ENCODE assay signal across 16 cellular contexts in genomic region chr5:164296603-164297080, GRCh38.
DNase-seq lines count a peak whose midpoint lies in the region; ATAC-seq and TF ChIP-seq lines count a peak whose summit lies in the region.
"Had no signal": no experiment of that assay in that cellular context is flagged by ENCODE, and none has a peak within 500 bp of the region (broad histone marks: within the 10 kb centered on the region; RNA-seq: fewer than 3 reads in every experiment).

No MANE protein-coding gene starts in this region.

- H3K4me3 ChIP-seq in neural progenitor cell = no peak overlapping the region

- H2AFZ ChIP-seq in neural progenitor cell (replicated peaks) = no peak overlapping the region

- TF ChIP-seq CTCF in WTC11 (IDR thresholded peaks at IDR 0.05) = no peak
- TF ChIP-seq CTCF in glutamatergic neuron (IDR thresholded peaks at IDR 0.05; ENCODE audit: partially characterized antibody, unreplicated experiment) = no peak
- TF ChIP-seq CTCF in neural progenitor cell (IDR thresholded peaks at IDR 0.05) = no peak

- no peak overlapping the region for H3K9ac ChIP-seq in neural progenitor cell

- peak; percentile 7 for DNase-seq in HCEC 1CT
- DNase-seq in WTC11 (ENCODE audit: low spot score) = peak; percentile 73
- peak; percentile 21 for DNase-seq in glutamatergic neuron
- DNase-seq in neural progenitor cell (ENCODE audit: low spot score) = peak; percentile 95
- no peak for DNase-seq in activated naive CD4-positive, alpha-beta T cell treated with anti-CD3 and anti-CD28 coated beads, Interleukin-2, amount 50 U/mL, for 16 hours
- DNase-seq in stimulated activated CD4-positive, alpha-beta T cell treated with anti-CD3 and anti-CD28 coated beads, Interleukin-4, amount 100 ng/mL, for 24 hours = no peak
- DNase-seq in activated CD4-positive, CD25-positive, alpha-beta regulatory T cell (lab: John Stamatoyannopoulos, UW) = no peak
- no peak for DNase-seq in NCI-H1694 (lab: John Stamatoyannopoulos, UW)
- DNase-seq: activated effector memory CD4-positive, alpha-beta T cell treated with anti-CD3 and anti-CD28 coated beads, Interleukin-2, amount 50 U/mL, for 16 hours; CD4-positive, CD25-positive, alpha-beta regulatory T cell; effector memory CD8-positive, alpha-beta T cell; left colon; NCI-H1694 treated with DMSO at 0.1 percent for 48 hours; RPMI8226; small intestine had no signal

- no peaks in the 10 kb centered on the region for H3K79me2 ChIP-seq in neural progenitor cell (ENCODE audit: low read depth)

- peaks cover 8% of the 10 kb centered on the region for H3K4me1 ChIP-seq in neural progenitor cell

- H3K36me3 ChIP-seq in neural progenitor cell = no peaks in the 10 kb centered on the region

- H3K4me2 ChIP-seq in neural progenitor cell = peak overlapping the region; percentile 43

- H3F3A ChIP-seq in neural progenitor cell (ENCODE audit: low read depth) = no peaks in the 10 kb centered on the region

- CTCF ChIA-PET in WTC11 (lab: Charles Lee) = interaction anchor here (1.1 kb wide), 1 partner anchor 41 kb away, joined by 3 read pairs; no protein-coding TSS in a partner anchor

- H3K27me3 ChIP-seq in neural progenitor cell = peaks cover 71% of the 10 kb centered on the region

- H4K20me1 ChIP-seq in neural progenitor cell (ENCODE audit: low read depth) = peaks cover 22% of the 10 kb centered on the region

- no peak overlapping the region for H3K27ac ChIP-seq in neural progenitor cell

- peak; percentile 98 for ATAC-seq in WTC11
- ATAC-seq: activated CD4-positive, CD25-positive, alpha-beta regulatory T cell treated with anti-CD3 and anti-CD28 coated beads, Interleukin-2, amount 50 U/mL, for 24 hours; effector memory CD8-positive, alpha-beta T cell; left colon had no signal

- H3K4me1 Mint-ChIP-seq in WTC11 = peaks cover 20% of the 10 kb centered on the region
- peaks cover 7% of the 10 kb centered on the region for H3K4me1 Mint-ChIP-seq in glutamatergic neuron (ENCODE audit: low read depth, unreplicated experiment)
- H3K4me1 Mint-ChIP-seq in neural progenitor cell = peaks cover 30% of the 10 kb centered on the region
- H3K4me1 Mint-ChIP-seq: CD4-positive, CD25-positive, alpha-beta regulatory T cell had no signal

- H3K27ac Mint-ChIP-seq in WTC11 (peak overlapping the region; percentile 85; the same call in 1 of the 2 replicates), glutamatergic neuron (ENCODE audit: unreplicated experiment) (peak overlapping the region; percentile 79), neural progenitor cell (peak overlapping the region; percentile 95)
- H3K27ac Mint-ChIP-seq: CD4-positive, CD25-positive, alpha-beta regulatory T cell; effector memory CD8-positive, alpha-beta T cell had no signal

- peaks cover 8% of the 10 kb centered on the region for H3K9me3 Mint-ChIP-seq in WTC11
- H3K9me3 Mint-ChIP-seq in glutamatergic neuron (ENCODE audit: unreplicated experiment) = no peaks in the 10 kb centered on the region
- H3K9me3 Mint-ChIP-seq in neural progenitor cell = peaks cover 7% of the 10 kb centered on the region

- H3K36me3 Mint-ChIP-seq in WTC11 = no peaks in the 10 kb centered on the region
- no peaks in the 10 kb centered on the region for H3K36me3 Mint-ChIP-seq in glutamatergic neuron (ENCODE audit: unreplicated experiment)
- H3K36me3 Mint-ChIP-seq in neural progenitor cell = no peaks in the 10 kb centered on the region
- H3K36me3 Mint-ChIP-seq: CD4-positive, CD25-positive, alpha-beta regulatory T cell had no signal

- no peaks in the 10 kb centered on the region for H3K9me3 ChIP-seq in neural progenitor cell (ENCODE audit: low read depth)

- H3K4me3 Mint-ChIP-seq in WTC11 (peak overlapping the region; percentile 64), glutamatergic neuron (ENCODE audit: unreplicated experiment) (peak overlapping the region; percentile 83), neural progenitor cell (peak overlapping the region; percentile 85)
- H3K4me3 Mint-ChIP-seq: CD4-positive, CD25-positive, alpha-beta regulatory T cell; effector memory CD8-positive, alpha-beta T cell had no signal

- POLR2A ChIA-PET in WTC11 (lab: Charles Lee) = interaction anchor here (0.5 kb wide), 1 partner anchor 759 kb away, joined by 5 read pairs; no protein-coding TSS in a partner anchor

- no peaks in the 10 kb centered on the region for H3K27me3 Mint-ChIP-seq in WTC11 (ENCODE audit: low read depth)
- H3K27me3 Mint-ChIP-seq in glutamatergic neuron (ENCODE audit: unreplicated experiment) = peaks cover 2% of the 10 kb centered on the region
- peaks cover 7% of the 10 kb centered on the region for H3K27me3 Mint-ChIP-seq in neural progenitor cell (ENCODE audit: insufficient read depth, low read depth)
- H3K27me3 Mint-ChIP-seq: CD4-positive, CD25-positive, alpha-beta regulatory T cell; effector memory CD8-positive, alpha-beta T cell had no signal

TF ChIP-seq in WTC11, 78 proteins besides CTCF, POLR2A, EP300 and RAD21:
- TF ChIP-seq TEAD1 (CRISPR knock-in tag; IDR thresholded peaks at IDR 0.05) (0 out of 2 replicates have a peak, but pooled peaks have one; percentile 49), CREM (CRISPR knock-in tag; IDR thresholded peaks at IDR 0.05) (no peak), ZNF416 (CRISPR knock-in tag; IDR thresholded peaks at IDR 0.05) (no peak), ETV6 (CRISPR knock-in tag; IDR thresholded peaks at IDR 0.05) (peak; percentile 43; the same call in 1 of the 2 replicates), FOXK1 (CRISPR knock-in tag; IDR thresholded peaks at IDR 0.05) (peak; percentile 35; the same call in 1 of the 2 replicates)

Comparison
In these comparisons a context has a peak if more than half of its experiments do, and no peak if none do; other contexts are left out.
1. DNase-seq: peak in HCEC 1CT (single experiment), WTC11 (single experiment), glutamatergic neuron (single experiment) and neural progenitor cell (single experiment); none in activated naive CD4-positive, alpha-beta T cell treated with anti-CD3 and anti-CD28 coated beads, Interleukin-2, amount 50 U/mL, for 16 hours (single experiment), stimulated activated CD4-positive, alpha-beta T cell treated with anti-CD3 and anti-CD28 coated beads, Interleukin-4, amount 100 ng/mL, for 24 hours (single experiment), activated CD4-positive, CD25-positive, alpha-beta regulatory T cell (0 of 4) and NCI-H1694 (single experiment).
2. Peak in every context shown above with its lines, with median percentiles within 50 percentile points of each other: H3K27ac Mint-ChIP-seq and H3K4me3 Mint-ChIP-seq.